In the genomic region with DNA sequence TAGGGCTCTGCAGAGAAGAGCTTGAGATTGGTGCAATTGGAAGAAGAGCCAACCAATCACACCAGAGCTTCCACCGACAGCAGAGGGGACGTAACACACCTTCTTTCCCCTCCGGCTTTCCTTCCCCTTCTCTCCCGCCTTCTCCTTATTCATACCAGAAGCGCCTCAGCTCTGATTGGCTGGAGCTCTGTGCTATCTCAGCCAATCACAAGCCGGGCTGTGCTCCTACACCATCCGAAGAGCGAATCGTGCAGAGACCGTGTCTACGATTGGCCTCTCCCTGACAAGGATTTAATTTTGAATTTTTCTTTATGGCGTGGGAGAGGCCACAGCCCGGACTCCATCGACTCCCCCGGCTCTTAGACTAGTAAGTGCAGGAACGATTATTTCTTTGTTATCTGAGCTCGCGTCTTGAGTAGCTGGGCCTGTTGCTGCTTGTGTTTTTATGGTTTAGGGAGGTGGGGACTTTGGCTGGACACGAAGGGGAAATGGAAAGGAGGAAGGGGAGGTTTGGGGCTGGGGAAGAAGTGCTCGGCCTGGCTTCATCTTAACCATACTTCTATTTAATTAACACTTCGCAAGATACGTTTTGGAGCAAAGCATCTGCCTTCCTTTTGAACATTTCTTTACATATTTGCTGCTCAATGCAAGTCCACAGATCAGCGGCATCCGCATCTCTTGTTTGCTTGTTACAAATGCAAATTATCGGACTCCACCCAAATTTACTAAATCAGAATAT, we compare ENCODE assay signal across 8 cellular contexts. TPM values are rescaled to one million over a fixed set of nuclear protein-coding genes. Genes with fewer than 3 reads are reported as not detected.
DNase-seq lines count a peak whose midpoint lies in the region; ATAC-seq and TF ChIP-seq lines count a peak whose summit lies in the region.

Gene PRR11 (plus strand): TSS at position 308 of the 739 bp plus-strand sequence. CDS start 14,007 bp downstream, outside the sequence.

- H3K9me3 ChIP-seq in sigmoid colon = no peaks in the 10 kb centered on the region

- H3K36me3 ChIP-seq in sigmoid colon = no peaks in the 10 kb centered on the region

- DNase-seq in NCI-H1436 (lab: John Stamatoyannopoulos, UW) = peak; percentile 100
- peak; percentile 96 for DNase-seq in T-helper 22 cell (ENCODE audit: low read depth)
- peak; percentile 99 for DNase-seq in astrocyte of the hippocampus (ENCODE audit: low read depth, low spot score)
- DNase-seq in hypothalamus (lab: John Stamatoyannopoulos, UW) = peak in 46 of 51 donors; percentile 60 to 100 (median 99)
- peak; percentile 98 for DNase-seq in sigmoid colon
- no peak for DNase-seq in retina

- H3K4me3 ChIP-seq in sigmoid colon = peak within 1 kb of the TSS; percentile 59 to 81 (median 70)

- intact Hi-C loops in sigmoid colon (cut with DNase I) = loop anchor here (5.0 kb wide), 1 partner anchor 57 kb away; the partner anchor contains the start of gene SMG8

- WGBS in sigmoid colon, 2 donors = 0% methylated on average over 25 of the region's 25 CpGs

- no peak for TF ChIP-seq CTCF in sigmoid colon (IDR thresholded peaks at IDR 0.05)

- no peak for TF ChIP-seq POLR2A in sigmoid colon (IDR thresholded peaks at IDR 0.05)

- H3K4me1 ChIP-seq in sigmoid colon = peaks cover 0 to 25% (median 19%) of the 10 kb centered on the region in 4 donors

- H3K27ac ChIP-seq in sigmoid colon = peak within 1 kb of the TSS; percentile 81 to 92 (median 88)

- H3K27me3 ChIP-seq in sigmoid colon = no peaks in the 10 kb centered on the region

- TF ChIP-seq EP300 in sigmoid colon (IDR thresholded peaks at IDR 0.05) = no peak

- ATAC-seq in GM18502 (IDR thresholded peaks at IDR 0.05; ENCODE audit: poor library complexity, unreplicated experiment) = peak; percentile 82
- ATAC-seq in HG02798 (IDR thresholded peaks at IDR 0.05; ENCODE audit: poor library complexity, unreplicated experiment) = peak; percentile 90

RNA-seq across cellular contexts. Expression of gene PRR11, which starts in this region (rescaled TPM):
- 1 to 10 TPM in 1 of 4 donors, under 1 TPM in 2, not detected in 1; 0.36 to 1.2 (median 0.49) TPM for total RNA-seq in sigmoid colon
- polyA plus RNA-seq in sigmoid colon = 10 to 100 TPM in 1 of 3 donors, 1 to 10 TPM in 2; 1.2 to 11.0 (median 2.8) TPM
